Comparison of ENCODE assay signal across 1 cellular context in the genomic region with DNA sequence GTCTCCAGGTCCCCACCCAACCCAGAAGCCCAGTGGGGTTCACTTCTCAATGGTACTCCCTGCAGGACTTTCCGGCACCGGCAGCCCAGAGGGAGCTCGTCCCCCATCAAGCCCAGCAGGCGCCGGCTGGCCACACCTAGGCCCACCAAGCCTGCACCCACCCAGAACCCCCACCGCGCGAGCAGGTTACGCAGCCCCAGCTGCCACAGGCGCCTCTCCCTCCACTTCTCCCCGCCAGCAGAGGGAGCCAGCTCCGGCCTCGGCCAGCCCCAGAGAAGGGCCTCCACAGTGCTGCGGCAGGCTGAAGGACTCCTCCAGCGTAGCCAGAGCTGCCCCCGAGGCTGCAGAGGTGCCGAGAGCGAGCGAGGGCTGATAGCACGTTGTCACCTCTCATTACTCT.
TF ChIP-seq lines count a peak whose summit lies in the region.

No MANE protein-coding gene starts in this region.

TF ChIP-seq in GM23338, 12 proteins besides CTCF, POLR2A, EP300 and RAD21 (continued from another document):
- TF ChIP-seq, protein P1, sequence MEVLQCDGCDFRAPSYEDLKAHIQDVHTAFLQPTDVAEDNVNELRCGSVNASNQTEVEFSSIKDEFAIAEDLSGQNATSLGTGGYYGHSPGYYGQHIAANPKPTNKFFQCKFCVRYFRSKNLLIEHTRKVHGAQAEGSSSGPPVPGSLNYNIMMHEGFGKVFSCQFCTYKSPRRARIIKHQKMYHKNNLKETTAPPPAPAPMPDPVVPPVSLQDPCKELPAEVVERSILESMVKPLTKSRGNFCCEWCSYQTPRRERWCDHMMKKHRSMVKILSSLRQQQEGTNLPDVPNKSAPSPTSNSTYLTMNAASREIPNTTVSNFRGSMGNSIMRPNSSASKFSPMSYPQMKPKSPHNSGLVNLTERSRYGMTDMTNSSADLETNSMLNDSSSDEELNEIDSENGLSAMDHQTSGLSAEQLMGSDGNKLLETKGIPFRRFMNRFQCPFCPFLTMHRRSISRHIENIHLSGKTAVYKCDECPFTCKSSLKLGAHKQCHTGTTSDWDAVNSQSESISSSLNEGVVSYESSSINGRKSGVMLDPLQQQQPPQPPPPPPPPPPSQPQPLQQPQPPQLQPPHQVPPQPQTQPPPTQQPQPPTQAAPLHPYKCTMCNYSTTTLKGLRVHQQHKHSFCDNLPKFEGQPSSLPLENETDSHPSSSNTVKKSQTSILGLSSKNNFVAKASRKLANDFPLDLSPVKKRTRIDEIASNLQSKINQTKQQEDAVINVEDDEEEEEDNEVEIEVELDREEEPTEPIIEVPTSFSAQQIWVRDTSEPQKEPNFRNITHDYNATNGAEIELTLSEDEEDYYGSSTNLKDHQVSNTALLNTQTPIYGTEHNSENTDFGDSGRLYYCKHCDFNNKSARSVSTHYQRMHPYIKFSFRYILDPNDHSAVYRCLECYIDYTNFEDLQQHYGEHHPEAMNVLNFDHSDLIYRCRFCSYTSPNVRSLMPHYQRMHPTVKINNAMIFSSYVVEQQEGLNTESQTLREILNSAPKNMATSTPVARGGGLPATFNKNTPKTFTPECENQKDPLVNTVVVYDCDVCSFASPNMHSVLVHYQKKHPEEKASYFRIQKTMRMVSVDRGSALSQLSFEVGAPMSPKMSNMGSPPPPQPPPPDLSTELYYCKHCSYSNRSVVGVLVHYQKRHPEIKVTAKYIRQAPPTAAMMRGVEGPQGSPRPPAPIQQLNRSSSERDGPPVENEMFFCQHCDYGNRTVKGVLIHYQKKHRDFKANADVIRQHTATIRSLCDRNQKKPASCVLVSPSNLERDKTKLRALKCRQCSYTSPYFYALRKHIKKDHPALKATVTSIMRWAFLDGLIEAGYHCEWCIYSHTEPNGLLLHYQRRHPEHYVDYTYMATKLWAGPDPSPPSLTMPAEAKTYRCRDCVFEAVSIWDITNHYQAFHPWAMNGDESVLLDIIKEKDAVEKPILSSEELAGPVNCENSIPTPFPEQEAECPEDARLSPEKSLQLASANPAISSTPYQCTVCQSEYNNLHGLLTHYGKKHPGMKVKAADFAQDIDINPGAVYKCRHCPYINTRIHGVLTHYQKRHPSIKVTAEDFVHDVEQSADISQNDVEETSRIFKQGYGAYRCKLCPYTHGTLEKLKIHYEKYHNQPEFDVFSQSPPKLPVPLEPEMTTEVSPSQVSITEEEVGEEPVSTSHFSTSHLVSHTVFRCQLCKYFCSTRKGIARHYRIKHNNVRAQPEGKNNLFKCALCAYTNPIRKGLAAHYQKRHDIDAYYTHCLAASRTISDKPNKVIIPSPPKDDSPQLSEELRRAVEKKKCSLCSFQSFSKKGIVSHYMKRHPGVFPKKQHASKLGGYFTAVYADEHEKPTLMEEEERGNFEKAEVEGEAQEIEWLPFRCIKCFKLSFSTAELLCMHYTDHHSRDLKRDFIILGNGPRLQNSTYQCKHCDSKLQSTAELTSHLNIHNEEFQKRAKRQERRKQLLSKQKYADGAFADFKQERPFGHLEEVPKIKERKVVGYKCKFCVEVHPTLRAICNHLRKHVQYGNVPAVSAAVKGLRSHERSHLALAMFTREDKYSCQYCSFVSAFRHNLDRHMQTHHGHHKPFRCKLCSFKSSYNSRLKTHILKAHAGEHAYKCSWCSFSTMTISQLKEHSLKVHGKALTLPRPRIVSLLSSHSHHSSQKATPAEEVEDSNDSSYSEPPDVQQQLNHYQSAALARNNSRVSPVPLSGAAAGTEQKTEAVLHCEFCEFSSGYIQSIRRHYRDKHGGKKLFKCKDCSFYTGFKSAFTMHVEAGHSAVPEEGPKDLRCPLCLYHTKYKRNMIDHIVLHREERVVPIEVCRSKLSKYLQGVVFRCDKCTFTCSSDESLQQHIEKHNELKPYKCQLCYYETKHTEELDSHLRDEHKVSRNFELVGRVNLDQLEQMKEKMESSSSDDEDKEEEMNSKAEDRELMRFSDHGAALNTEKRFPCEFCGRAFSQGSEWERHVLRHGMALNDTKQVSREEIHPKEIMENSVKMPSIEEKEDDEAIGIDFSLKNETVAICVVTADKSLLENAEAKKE (CRISPR knock-in tag; IDR thresholded peaks at IDR 0.05), result no peak
- no peak for TF ChIP-seq EZH2 (IDR thresholded peaks at IDR 0.05; ENCODE audit: low read depth, unreplicated experiment)
- TF ChIP-seq EZH2phosphoT487 (IDR thresholded peaks at IDR 0.05; ENCODE audit: unreplicated experiment), result no peak
- TF ChIP-seq NANOG (IDR thresholded peaks at IDR 0.05; ENCODE audit: borderline replicate concordance), result no peak
- no peak for TF ChIP-seq ZNF114 (CRISPR knock-in tag; IDR thresholded peaks at IDR 0.05)
- no peak for TF ChIP-seq ZNF331 (CRISPR knock-in tag; IDR thresholded peaks at IDR 0.05; ENCODE audit: low read depth)
- no peak for TF ChIP-seq JUNB (IDR thresholded peaks at IDR 0.05; ENCODE audit: unreplicated experiment)
- no peak for TF ChIP-seq CREB1 (CRISPR knock-in tag; IDR thresholded peaks at IDR 0.05; ENCODE audit: low read depth)
- no peak for TF ChIP-seq POLR2AphosphoS5 (IDR thresholded peaks at IDR 0.05; ENCODE audit: low read depth)
- TF ChIP-seq STAT1 (IDR thresholded peaks at IDR 0.05; ENCODE audit: unreplicated experiment), result no peak
TF ChIP-seq in GM23338: peak in this region for 0.
